In genomic region chr2:168114619-168115018, GRCh38 we compare ENCODE assay signal across 19 cellular contexts.
DNase-seq lines count a peak whose midpoint lies in the region; TF ChIP-seq lines count a peak whose summit lies in the region.
"Had no signal": no experiment of that assay in that cellular context is flagged by ENCODE, and none has a peak within 500 bp of the region (broad histone marks: within the 10 kb centered on the region; RNA-seq: fewer than 3 reads in every experiment).

No MANE protein-coding gene starts in this region.

- CTCF ChIA-PET in MCF 10A (lab: Yijun Ruan, JAX): interaction anchor here (0.5 to 9.3 kb wide), 6 partner anchors 8 to 1575 kb away, joined by 3 to 117 read pairs (median 80); no protein-coding TSS in a partner anchor

- H3K4me3 Mint-ChIP-seq in osteocyte (ENCODE audit: unreplicated experiment): no peak overlapping the region
- H3K4me3 Mint-ChIP-seq in MCF 10A (ENCODE audit: unreplicated experiment): no peak overlapping the region
- H3K4me3 Mint-ChIP-seq: CD8-positive, alpha-beta T cell had no signal

- POLR2A ChIA-PET in MCF 10A (lab: Yijun Ruan, JAX): no interaction called here

- intact Hi-C loops in MCF 10A (cut with micrococcal nuclease): loop anchor here (5.0 kb wide), 1 partner anchor 772 kb away; no protein-coding TSS in a partner anchor

- H3K4me1 ChIP-seq in BE2C: no peaks in the 10 kb centered on the region

- peaks cover 31% of the 10 kb centered on the region for H3K4me1 Mint-ChIP-seq in osteocyte (ENCODE audit: unreplicated experiment)
- no peaks in the 10 kb centered on the region for H3K4me1 Mint-ChIP-seq in MCF 10A (ENCODE audit: insufficient read depth, unreplicated experiment)

- H3K27me3 ChIP-seq in BE2C: no peaks in the 10 kb centered on the region

- no TSS peak for BruUV-seq in MCF 10A (replicated peaks; lab: Mats Ljungman, UMichigan)

- H3K9me3 Mint-ChIP-seq in osteocyte (ENCODE audit: unreplicated experiment): no peaks in the 10 kb centered on the region
- no peaks in the 10 kb centered on the region for H3K9me3 Mint-ChIP-seq in MCF 10A (ENCODE audit: unreplicated experiment)
- H3K9me3 Mint-ChIP-seq: CD8-positive, alpha-beta T cell had no signal

- H3K27ac Mint-ChIP-seq in osteocyte (ENCODE audit: unreplicated experiment) (peak overlapping the region; percentile 82), MCF 10A (ENCODE audit: low read depth, unreplicated experiment) (no peak overlapping the region)
- H3K27ac Mint-ChIP-seq: CD8-positive, alpha-beta T cell had no signal

- H3K36me3 Mint-ChIP-seq in osteocyte (ENCODE audit: unreplicated experiment) (peaks cover 29% of the 10 kb centered on the region), MCF 10A (ENCODE audit: insufficient read depth, unreplicated experiment) (no peaks in the 10 kb centered on the region)

- no peaks in the 10 kb centered on the region for H3K36me3 ChIP-seq in BE2C

- H3K27me3 Mint-ChIP-seq in osteocyte (ENCODE audit: unreplicated experiment) (no peaks in the 10 kb centered on the region), MCF 10A (ENCODE audit: insufficient read depth, unreplicated experiment) (no peaks in the 10 kb centered on the region)

- TF ChIP-seq CTCF in BE2C (IDR thresholded peaks at IDR 0.05; ENCODE audit: low read depth, low read length): no peak
- TF ChIP-seq CTCF in osteocyte (IDR thresholded peaks at IDR 0.05): no peak
- no peak for TF ChIP-seq CTCF in MCF 10A (IDR thresholded peaks at IDR 0.05; ENCODE audit: unreplicated experiment)

- DNase-seq in BE2C: peak; percentile 16
- peak; percentile 21 for DNase-seq in COLO668 (lab: John Stamatoyannopoulos, UW; ENCODE audit: unreplicated experiment)
- DNase-seq in amniotic epithelial cell (ENCODE audit: low read depth): peak; percentile 17
- DNase-seq in osteocyte (ENCODE audit: extremely low spot score, unreplicated experiment): no peak
- no peak for DNase-seq in MV-4-11 (lab: John Stamatoyannopoulos, UW)
- DNase-seq in MCF 10A (ENCODE audit: unreplicated experiment): no peak
- DNase-seq in activated gamma-delta T cell (lab: John Stamatoyannopoulos, UW): no peak
- DNase-seq: CD8-positive, alpha-beta T cell; DND-41; HCEC 1CT; Kasumi-1; NCI-H1105 treated with DMSO at 0.1 percent for 48 hours; NCI-H146; NCI-H1930; NCI-H2107; NCI-H446; NCI-H774; SK-N-SH had no signal

- no peak overlapping the region for H3K4me3 ChIP-seq in BE2C (ENCODE audit: low read depth, low read length)
- H3K4me3 ChIP-seq: K562 had no signal

- H3K9me3 ChIP-seq in BE2C: no peaks in the 10 kb centered on the region
- H3K9me3 ChIP-seq: SK-N-SH had no signal

Comparison
In these comparisons a context has a peak if more than half of its experiments do, and no peak if none do; other contexts are left out.
1. DNase-seq: peak in BE2C (single experiment), COLO668 (single experiment) and amniotic epithelial cell (single experiment); none in osteocyte (single experiment), MV-4-11 (single experiment), MCF 10A (single experiment) and activated gamma-delta T cell (single experiment).